Comparison of ENCODE assay signal across 28 cellular contexts in the genomic region with DNA sequence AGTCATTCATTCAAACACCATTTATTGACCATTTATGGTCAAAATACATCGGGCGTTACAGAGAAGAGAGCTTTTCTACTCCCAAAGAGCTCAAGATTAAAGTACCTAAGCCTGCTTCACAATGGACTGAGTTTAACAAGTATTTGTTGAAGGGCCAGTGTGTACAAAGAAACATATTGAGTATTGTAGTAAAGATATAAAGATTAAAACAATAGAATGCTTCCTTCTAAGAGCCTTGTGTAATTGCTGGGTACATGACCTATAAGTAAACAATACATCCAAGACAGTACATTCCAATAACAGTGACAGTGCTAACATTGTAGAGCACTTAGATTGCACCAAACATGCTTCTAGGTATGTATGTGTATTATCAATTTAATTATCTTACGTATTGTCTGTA.
"Had no signal": no experiment of that assay in that cellular context is flagged by ENCODE, and none has a peak within 500 bp of the region (broad histone marks: within the 10 kb centered on the region; RNA-seq: fewer than 3 reads in every experiment).

No MANE protein-coding gene starts in this region.

- H3K4me3 ChIP-seq: ascending aorta, breast epithelium, cardiac muscle cell, colonic mucosa, gastrocnemius medialis, heart left ventricle had no signal

- H3K4me1 ChIP-seq: ascending aorta, breast epithelium, colonic mucosa, foreskin keratinocyte, gastrocnemius medialis, heart left ventricle had no signal

- DNase-seq: activated CD4-positive, alpha-beta memory T cell treated with anti-CD3 and anti-CD28 coated beads, Interleukin-2, amount 10 ng/mL, durations not matched to agents 7 days and 5 days; activated CD4-positive, alpha-beta T cell treated with anti-CD3 and anti-CD28 coated beads for 1 hour; activated CD4-positive, alpha-beta T cell treated with anti-CD3 and anti-CD28 coated beads for 4 hours; activated CD4-positive, alpha-beta T cell treated with anti-CD3 and anti-CD28 coated beads, Interleukin-2, amount 10 ng/mL, durations not matched to agents 7 days and 5 days; activated CD4-positive, alpha-beta T cell treated with anti-CD3 and anti-CD28 coated beads, Interleukin-2, amount 50 U/mL, for 4 hours; activated CD8-positive, alpha-beta memory T cell treated with anti-CD3 and anti-CD28 coated beads, Interleukin-2, amount 50 U/mL, for 48 hours; activated gamma-delta T cell; activated naive CD4-positive, alpha-beta T cell; activated naive CD4-positive, alpha-beta T cell treated with anti-CD3 and anti-CD28 coated beads, Interleukin-2, amount 10 ng/mL, durations not matched to agents 7 days and 5 days; activated naive CD8-positive, alpha-beta T cell treated with anti-CD3 and anti-CD28 coated beads, Interleukin-2, amount 10 ng/mL, durations not matched to agents 7 days and 5 days; activated T-cell treated with anti-CD3 and anti-CD28 coated beads for 4 hours; activated T-cell treated with anti-CD3 and anti-CD28 coated beads, Interleukin-2, amount 50 U/mL, for 24 hours; activated T-cell treated with anti-CD3 and anti-CD28 coated beads, Interleukin-2, amount 50 U/mL, for 72 hours; central memory CD4-positive, alpha-beta T cell; cerebellar nuclear complex; colonic mucosa; effector CD8-positive, alpha-beta T cell; foreskin keratinocyte; gastrocnemius medialis; glutamatergic neuron; heart left ventricle; T-helper 2 cell had no signal

- ATAC-seq: activated naive CD4-positive, alpha-beta T cell treated with anti-CD3 and anti-CD28 coated beads, Interleukin-2, amount 50 U/mL, for 72 hours; activated T-cell treated with anti-CD3 and anti-CD28 coated beads, Interleukin-2, amount 50 U/mL, for 72 hours; esophagus mucosa; foreskin keratinocyte; gastrocnemius medialis; heart left ventricle; WTC11 had no signal

- H3K36me3 ChIP-seq: ascending aorta, breast epithelium, cardiac muscle cell, colonic mucosa, gastrocnemius medialis, heart left ventricle had no signal

- H3K9me3 ChIP-seq: ascending aorta, breast epithelium, colonic mucosa, gastrocnemius medialis, heart left ventricle had no signal
